Comparison of ENCODE assay signal across 12 cellular contexts in genomic region chr7:95395755-95396135, GRCh38. TPM values are rescaled to one million over a fixed set of nuclear protein-coding genes. Genes with fewer than 3 reads are reported as not detected.
DNase-seq lines count a peak whose midpoint lies in the region; TF ChIP-seq lines count a peak whose summit lies in the region.
"Had no signal": no experiment of that assay in that cellular context is flagged by ENCODE, and none has a peak within 500 bp of the region (broad histone marks: within the 10 kb centered on the region; RNA-seq: fewer than 3 reads in every experiment).

No MANE protein-coding gene starts in this region.

- no peaks in the 10 kb centered on the region for H3K79me2 ChIP-seq in PC-9 (ENCODE audit: low read depth)

- TF ChIP-seq CTCF in PC-9 (conservative IDR thresholded peaks at IDR 0.05): no peak
- TF ChIP-seq CTCF in esophagus muscularis mucosa (IDR thresholded peaks at IDR 0.05): no peak

- no peaks in the 10 kb centered on the region for H3K9me2 ChIP-seq in PC-9 (ENCODE audit: insufficient read depth)

- peak overlapping the region; percentile 58; the same call in 1 of the 2 replicates for H3K4me3 ChIP-seq in PC-9
- H3K4me3 ChIP-seq in esophagus muscularis mucosa: peak overlapping the region; percentile 54 to 63 (median 56)
- peak overlapping the region in 6 of 7 experiments; percentile 36 to 70 (median 49) for H3K4me3 ChIP-seq in skin epidermis

- DNase-seq in NCI-H2196 (lab: John Stamatoyannopoulos, UW; ENCODE audit: unreplicated experiment) (peak; percentile 61), NCI-H2196 treated with DMSO at 0.1 percent for 48 hours (lab: John Stamatoyannopoulos, UW; ENCODE audit: unreplicated experiment) (no peak), PC-9 (no peak), esophagus muscularis mucosa (ENCODE audit: extremely low spot score) (no peak), Ammon's horn (ENCODE audit: low spot score) (no peak), HEK293T (ENCODE audit: extremely low spot score) (no peak)
- DNase-seq in stimulated activated CD4-positive, alpha-beta T cell treated with anti-CD3 and anti-CD28 coated beads, Interleukin-2, amount 100 ng/mL, for 24 hours: no peak
- DNase-seq: NCI-H1436 had no signal

- H3K4me1 ChIP-seq in PC-9 (replicated peaks; ENCODE audit: insufficient read depth) (0 out of 2 replicates have a peak, but pooled peaks cover 4% of the 10 kb centered on the region), esophagus muscularis mucosa (peaks cover 0 to 15% (median 12%) of the 10 kb centered on the region in 4 donors)

- CTCF ChIA-PET in PC-9 (lab: Charles Lee): interaction anchor here (0.6 to 1.0 kb wide), 3 partner anchors 65 to 149 kb away, joined by 3 to 4 read pairs (median 3); no protein-coding TSS in a partner anchor
- CTCF ChIA-PET in HEK293T (lab: Yijun Ruan, JAX): no interaction called here

- no peaks in the 10 kb centered on the region for H4K20me1 ChIP-seq in PC-9 (ENCODE audit: insufficient read depth)

- H3K27ac ChIP-seq in PC-9: no peak overlapping the region
- no peak overlapping the region for H3K27ac ChIP-seq in esophagus muscularis mucosa (replicated peaks in 1 of 4)
- peak overlapping the region in 5 of 21 experiments; percentile 19 to 87 (median 64) for H3K27ac ChIP-seq in skin epidermis

- H3K4me2 ChIP-seq in PC-9: peak overlapping the region; percentile 85

- no peaks in the 10 kb centered on the region for H3K9me3 ChIP-seq in PC-9 (ENCODE audit: insufficient read depth, low read depth)
- no peaks in the 10 kb centered on the region for H3K9me3 ChIP-seq in esophagus muscularis mucosa

- H3F3A ChIP-seq in PC-9 (ENCODE audit: insufficient read depth, low read depth): no peaks in the 10 kb centered on the region

- intact Hi-C loops in PC-9 (cut with micrococcal nuclease; ENCODE audit: unreplicated experiment): loop anchor here (5.0 kb wide), 2 partner anchors 82 to 297 kb away; no protein-coding TSS in a partner anchor
- intact Hi-C loops in esophagus muscularis mucosa (cut with DNase I): no loop called here

- TF ChIP-seq POLR2A in esophagus muscularis mucosa (IDR thresholded peaks at IDR 0.05; ENCODE audit: low read depth): no peak

- H2AFZ ChIP-seq in PC-9: peak overlapping the region; percentile 89; the same call in 1 of the 2 replicates

- TSS peak; percentile 35 for BruUV-seq in PC-9 (replicated peaks; lab: Mats Ljungman, UMichigan)

- WGBS in esophagus muscularis mucosa: 82% methylated on average over 11 of the region's 11 CpGs

- no peaks in the 10 kb centered on the region for H3K36me3 ChIP-seq in PC-9 (ENCODE audit: low read depth)
- no peaks in the 10 kb centered on the region for H3K36me3 ChIP-seq in esophagus muscularis mucosa

- POLR2A ChIA-PET in PC-9 (lab: Charles Lee; ENCODE audit: unreplicated experiment) (interaction anchor here (0.6 kb wide), 1 partner anchor 1585 kb away, joined by 5 read pairs; no protein-coding TSS in a partner anchor), HEK293T (lab: Yijun Ruan, JAX) (no interaction called here)

- H3K27me3 ChIP-seq in PC-9 (ENCODE audit: insufficient read depth, low read depth): no peaks in the 10 kb centered on the region
- peaks cover 0 to 20% (median 8%) of the 10 kb centered on the region in 4 donors for H3K27me3 ChIP-seq in esophagus muscularis mucosa

- no peak for TF ChIP-seq EP300 in esophagus muscularis mucosa (IDR thresholded peaks at IDR 0.05)

TF ChIP-seq in HEK293T, 16 proteins besides CTCF, POLR2A, EP300 and RAD21:
- no peak for TF ChIP-seq SP1 (IDR thresholded peaks at IDR 0.05)
- no peak for TF ChIP-seq CTBP1 (IDR thresholded peaks at IDR 0.05; ENCODE audit: borderline replicate concordance)
- no peak for TF ChIP-seq BHLHE40 (IDR thresholded peaks at IDR 0.05; ENCODE audit: borderline replicate concordance)
- TF ChIP-seq ZNF384 (IDR thresholded peaks at IDR 0.05): no peak
- TF ChIP-seq LEF1 (IDR thresholded peaks at IDR 0.05; ENCODE audit: borderline replicate concordance): no peak
- TF ChIP-seq L3MBTL2 (conservative IDR thresholded peaks at IDR 0.05): no peak
- no peak for TF ChIP-seq PKNOX1 (IDR thresholded peaks at IDR 0.05)

RNA-seq across cellular contexts. Expression of gene PON3, which starts 0.4 kb away (rescaled TPM):
- total RNA-seq in PC-9 (2021) (0.85 and 1.5 TPM in 2 replicates), esophagus muscularis mucosa (1 to 10 TPM in 1 of 4 donors, under 1 TPM in 2, not detected in 1; 0.50 to 1.2 (median 0.63) TPM)
- total RNA-seq: A172, fibroblast of villous mesenchyme, RPMI7951 had no signal

RNA-seq across cellular contexts. Expression of gene PON2, which starts 39.1 kb away (rescaled TPM):
- total RNA-seq in PC-9 (2021) (45.8 and 50.3 TPM in 2 replicates), esophagus muscularis mucosa (10 to 100 TPM; 48.2 to 67.3 (median 55.4) TPM)
